8 cellular contexts compared by ENCODE assay signal in the genomic region with DNA sequence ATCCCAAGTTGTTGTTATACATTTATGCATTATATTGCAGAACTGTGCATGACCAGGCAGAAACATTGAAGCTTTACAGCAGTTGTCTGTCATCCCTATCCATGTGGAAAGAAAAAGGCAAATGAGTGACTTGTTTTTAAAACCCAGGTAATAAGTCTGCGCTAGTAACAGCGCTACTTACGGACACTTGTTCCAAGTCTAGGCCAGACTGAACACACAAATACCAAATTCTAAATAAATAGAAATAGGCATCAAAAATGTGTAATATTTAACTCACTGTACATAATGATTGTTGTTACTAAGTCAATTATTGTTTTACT. TPM values are rescaled to one million over a fixed set of nuclear protein-coding genes. Genes with fewer than 3 reads are reported as not detected.
DNase-seq lines count a peak whose midpoint lies in the region; ATAC-seq and TF ChIP-seq lines count a peak whose summit lies in the region.

No MANE protein-coding gene starts in this region.

- in situ Hi-C loops in astrocyte of the spinal cord (cut with HindIII; ENCODE audit: low sequenced_read_pairs), result no loop called here

- no peaks in the 10 kb centered on the region for H3K27me3 Mint-ChIP-seq in activated naive CD4-positive, alpha-beta T cell treated with anti-CD3 and anti-CD28 coated beads, Interleukin-2, amount 50 U/mL, for 24 hours
- no peaks in the 10 kb centered on the region for H3K27me3 Mint-ChIP-seq in type B pancreatic cell

- TF ChIP-seq CTCF in astrocyte of the spinal cord (IDR thresholded peaks at IDR 0.05; ENCODE audit: low read depth, low read length) (no peak), lung (IDR thresholded peaks at IDR 0.05; ENCODE audit: control extremely low read depth, extremely low read depth) (no peak), type B pancreatic cell (conservative IDR thresholded peaks at IDR 0.05) (no peak)

- no peaks in the 10 kb centered on the region for H3K27me3 ChIP-seq in lung (ENCODE audit: control insufficient read depth, insufficient read depth)

- H3K36me3 ChIP-seq in lung (ENCODE audit: control insufficient read depth in 2 of 2, insufficient read depth in 2 of 2, low read length in 2 of 2), result no peaks in the 10 kb centered on the region

- peak overlapping the region; percentile 95 to 98 for H3K27ac ChIP-seq in lung (ENCODE audit: low read depth in 1 of 2, low read length in 1 of 2)

- H3K9me3 ChIP-seq in lung (ENCODE audit: control insufficient read depth in 2 of 2, insufficient read depth in 1 of 2, low read length in 1 of 2), result no peaks in the 10 kb centered on the region

- ATAC-seq in lung (ENCODE audit: insufficient read depth, low FRiP score) (no peak), GM18520 (IDR thresholded peaks at IDR 0.05; ENCODE audit: unreplicated experiment) (no peak), GM21367 (IDR thresholded peaks at IDR 0.05; ENCODE audit: unreplicated experiment) (no peak)

- DNase-seq in activated naive CD4-positive, alpha-beta T cell treated with anti-CD3 and anti-CD28 coated beads, Interleukin-2, amount 50 U/mL, for 16 hours, result no peak
- DNase-seq in astrocyte of the spinal cord (ENCODE audit: low read depth, low spot score), result no peak
- DNase-seq in lung (ENCODE audit: low spot score), result no peak
- no peak for DNase-seq in type B pancreatic cell (ENCODE audit: extremely low spot score, unreplicated experiment)
- no peak for DNase-seq in hippocampal formation (lab: John Stamatoyannopoulos, UW)

- no peaks in the 10 kb centered on the region for H3K4me1 ChIP-seq in lung (ENCODE audit: control insufficient read depth in 2 of 2, insufficient read depth in 2 of 2, low read length in 2 of 2)

- H3K4me1 Mint-ChIP-seq in activated naive CD4-positive, alpha-beta T cell treated with anti-CD3 and anti-CD28 coated beads, Interleukin-2, amount 50 U/mL, for 24 hours, result peaks cover 58% of the 10 kb centered on the region
- peaks cover 1% of the 10 kb centered on the region for H3K4me1 Mint-ChIP-seq in type B pancreatic cell (ENCODE audit: unreplicated experiment)

- H3K4me3 ChIP-seq in astrocyte of the spinal cord (ENCODE audit: low read depth, low read length), result peak overlapping the region; percentile 86
- peak overlapping the region; percentile 76 for H3K4me3 ChIP-seq in lung

- H3K27ac Mint-ChIP-seq in activated naive CD4-positive, alpha-beta T cell treated with anti-CD3 and anti-CD28 coated beads, Interleukin-2, amount 50 U/mL, for 24 hours, result no peak overlapping the region
- H3K27ac Mint-ChIP-seq in type B pancreatic cell, result peak overlapping the region; percentile 98

- H3K36me3 Mint-ChIP-seq in activated naive CD4-positive, alpha-beta T cell treated with anti-CD3 and anti-CD28 coated beads, Interleukin-2, amount 50 U/mL, for 24 hours, result no peaks in the 10 kb centered on the region
- H3K36me3 Mint-ChIP-seq in type B pancreatic cell, result no peaks in the 10 kb centered on the region

- H3K9me3 Mint-ChIP-seq in activated naive CD4-positive, alpha-beta T cell treated with anti-CD3 and anti-CD28 coated beads, Interleukin-2, amount 50 U/mL, for 24 hours, result no peaks in the 10 kb centered on the region
- H3K9me3 Mint-ChIP-seq in type B pancreatic cell, result no peaks in the 10 kb centered on the region

- H3K4me3 Mint-ChIP-seq in activated naive CD4-positive, alpha-beta T cell treated with anti-CD3 and anti-CD28 coated beads, Interleukin-2, amount 50 U/mL, for 24 hours, result peak overlapping the region; percentile 93
- H3K4me3 Mint-ChIP-seq in type B pancreatic cell, result peak overlapping the region; percentile 99

- WGBS in lung, 2 donors, result 58 to 76% methylated on average over 3 of the region's 3 CpGs

RNA-seq across cellular contexts. Expression of a gene that starts 0.5 kb away (rescaled TPM):
- 10 to 100 TPM; 12.8 to 16.4 TPM for total RNA-seq in lung
- 1 to 10 TPM; 3.0 to 4.1 TPM for polyA plus RNA-seq in lung
- total RNA-seq in type B pancreatic cell (ENCODE audit: low replicate concordance), result 21.8 and 26.9 TPM in 2 replicates
